In the genomic region with DNA sequence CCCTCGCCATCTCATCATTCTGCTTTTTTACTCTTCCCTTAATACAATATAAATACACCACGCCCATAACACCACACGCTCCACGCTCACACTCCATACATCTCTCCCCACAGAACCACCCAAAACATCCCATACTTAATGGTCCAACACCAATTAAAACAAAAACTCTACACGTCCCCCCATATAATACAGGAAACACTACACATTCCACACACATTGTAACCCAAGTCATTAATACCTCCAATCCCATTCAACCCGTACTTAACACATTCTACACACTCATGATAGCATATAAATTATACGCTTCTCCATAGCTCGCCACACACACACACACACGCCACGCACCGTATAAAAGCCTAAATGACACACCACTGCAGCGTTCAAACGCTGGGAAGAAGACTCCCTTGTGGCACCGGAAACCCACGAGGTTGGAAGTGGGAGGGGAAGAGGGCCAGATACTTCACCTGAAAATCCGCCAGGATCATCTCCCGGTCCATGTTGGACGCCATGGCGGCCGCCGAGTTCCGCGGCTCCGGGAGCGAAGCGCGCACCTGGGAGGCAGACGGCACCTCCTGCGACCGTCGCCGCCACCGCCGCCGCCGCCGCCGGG, we compare ENCODE assay signal across 8 cellular contexts. TPM values are rescaled to one million over a fixed set of nuclear protein-coding genes. Genes with fewer than 3 reads are reported as not detected.
DNase-seq lines count a peak whose midpoint lies in the region; ATAC-seq, FAIRE-seq and TF ChIP-seq lines count a peak whose summit lies in the region.

No MANE protein-coding gene starts in this region.

- peak; percentile 69 for DNase-seq in NCI-H82 (lab: John Stamatoyannopoulos, UW)
- no peak for DNase-seq in NCI-H82 treated with DMSO at 0.1 percent for 48 hours (lab: John Stamatoyannopoulos, UW; ENCODE audit: unreplicated experiment)
- DNase-seq in HCT116 (ENCODE audit: low read depth, low spot score), result no peak
- no peak for DNase-seq in OCI-LY7 (ENCODE audit: low spot score)
- DNase-seq in bronchial epithelial cell (ENCODE audit: low read depth), result peak; percentile 46
- DNase-seq in right lobe of liver, result peak in 1 of 3 donors; percentile 59

- H3K4me2 ChIP-seq in HCT116 (ENCODE audit: low read length) (peak overlapping the region; percentile 97), OCI-LY7 (ENCODE audit: low read length) (peak overlapping the region; percentile 91)

- CTCF ChIA-PET in HCT116 (lab: Charles Lee) (no interaction called here), OCI-LY7 (lab: Charles Lee; ENCODE audit: unreplicated experiment) (no interaction called here)

- TF ChIP-seq CTCF in HCT116 (IDR thresholded peaks at IDR 0.05 in 2 of 3, conservative IDR thresholded peaks at IDR 0.05 in 1 of 3; ENCODE audit: borderline replicate concordance in 1 of 3, insufficient read depth in 1 of 3, low read depth in 2 of 3, low read length in 2 of 3) (no peak), OCI-LY7 (conservative IDR thresholded peaks at IDR 0.05; ENCODE audit: low read length) (no peak), bronchial epithelial cell (IDR thresholded peaks at IDR 0.05; ENCODE audit: insufficient read depth, low read length, severe bottlenecking) (no peak), right lobe of liver (IDR thresholded peaks at IDR 0.05) (no peak)

- H2AFZ ChIP-seq in HCT116 (ENCODE audit: low read depth, low read length, poor library complexity, severe bottlenecking) (no peak overlapping the region), OCI-LY7 (ENCODE audit: low read length) (peak overlapping the region; percentile 54; the same call in 1 of the 2 replicates)

- WGBS in right lobe of liver (ENCODE audit: insufficient coverage, low coverage, low lambda C conversion rate, missing lambda C conversion rate), result 0% methylated on average over 16 of the region's 38 CpGs
- 1% methylated on average over 38 of the region's 38 CpGs for WGBS in thymus

- H3K4me3 ChIP-seq in HCT116 (replicated peaks in 1 of 2; ENCODE audit: low read depth in 1 of 2, low read length in 2 of 2) (peak overlapping the region; percentile 87 to 95), OCI-LY7 (ENCODE audit: low read depth, low read length, poor library complexity, severe bottlenecking) (peak overlapping the region; percentile 88), bronchial epithelial cell (ENCODE audit: low read depth, low read length) (peak overlapping the region; percentile 61), right lobe of liver (peak overlapping the region; percentile 71 to 78 (median 75)), thymus (ENCODE audit: low read length) (peak overlapping the region; percentile 92)

- H3K4me1 ChIP-seq in HCT116 (ENCODE audit: control insufficient read depth in 1 of 2, insufficient read depth in 2 of 2, low read length in 2 of 2) (peaks cover 11 to 15% of the 10 kb centered on the region in 2 experiments; a peak in 2 of 4 replicates), OCI-LY7 (ENCODE audit: insufficient read depth, low read length, poor library complexity, severe bottlenecking) (peaks cover 30% of the 10 kb centered on the region), right lobe of liver (peaks cover 0 to 14% (median 5%) of the 10 kb centered on the region in 4 donors), thymus (ENCODE audit: control insufficient read depth, insufficient read depth, low read length) (peaks cover 8% of the 10 kb centered on the region)

- peak; percentile 44 for ATAC-seq in HCT116
- ATAC-seq in right lobe of liver, result peak; percentile 1 to 23 (median 10)
- no peak for ATAC-seq in GM19452 (IDR thresholded peaks at IDR 0.05; ENCODE audit: unreplicated experiment)

- H4K20me1 ChIP-seq in HCT116 (ENCODE audit: insufficient read depth) (0 out of 2 replicates have a peak, but pooled peaks cover 4% of the 10 kb centered on the region), OCI-LY7 (ENCODE audit: insufficient read depth, low read length) (peaks cover 12% of the 10 kb centered on the region; the same call in 1 of the 2 replicates)

- POLR2A ChIA-PET in HCT116 (lab: Charles Lee), result no interaction called here
- POLR2A ChIA-PET in OCI-LY7 (lab: Charles Lee), result interaction anchor here (0.6 to 1.6 kb wide), 6 partner anchors 10 to 469 kb away, joined by 3 to 8 read pairs (median 3); partner anchors contain the start of gene CDKN2C

- H3K36me3 ChIP-seq in HCT116 (ENCODE audit: control insufficient read depth in 1 of 2, insufficient read depth in 2 of 2, low read length in 2 of 2) (no peaks in the 10 kb centered on the region; a peak in 1 of 4 replicates), OCI-LY7 (ENCODE audit: insufficient read depth, low read length) (peaks cover 30% of the 10 kb centered on the region), bronchial epithelial cell (ENCODE audit: control insufficient read depth, insufficient read depth, low read length) (no peaks in the 10 kb centered on the region), right lobe of liver (no peaks in the 10 kb centered on the region), thymus (ENCODE audit: control insufficient read depth, insufficient read depth) (peaks cover 3% of the 10 kb centered on the region)

- RAD21 ChIA-PET in HCT116 (lab: Charles Lee; ENCODE audit: low non-redundant PET in 1 of 2, low total read pairs in 2 of 2, uncharacterized antibody in 2 of 2, unreplicated experiment in 2 of 2), result interaction anchor here in 1 of 2 experiments (0.8 kb wide), 1 partner anchor 9 kb away, joined by 3 read pairs; no protein-coding TSS in a partner anchor

- no peak for FAIRE-seq in bronchial epithelial cell (lab: Jason Lieb, UNC)

- TF ChIP-seq POLR2A in HCT116 (IDR thresholded peaks at IDR 0.05; ENCODE audit: borderline replicate concordance, extremely low read depth, insufficient read depth, insufficient read length) (no peak), right lobe of liver (IDR thresholded peaks at IDR 0.05) (no peak)

- H3K27me3 ChIP-seq in HCT116 (ENCODE audit: insufficient read depth, low read length), result no peaks in the 10 kb centered on the region
- H3K27me3 ChIP-seq in bronchial epithelial cell (ENCODE audit: control insufficient read depth, insufficient read depth, low read length), result no peaks in the 10 kb centered on the region
- H3K27me3 ChIP-seq in right lobe of liver, result no peaks in the 10 kb centered on the region
- no peaks in the 10 kb centered on the region for H3K27me3 ChIP-seq in thymus (ENCODE audit: control insufficient read depth, insufficient read depth)

- no peak for TF ChIP-seq RAD21 in HCT116 (IDR thresholded peaks at IDR 0.05; ENCODE audit: low read depth)

- intact Hi-C loops in HCT116 (cut with micrococcal nuclease), result no loop called here
- intact Hi-C loops in OCI-LY7 (cut with micrococcal nuclease; ENCODE audit: unreplicated experiment), result no loop called here
- intact Hi-C loops in right lobe of liver (cut with DNase I), result no loop called here

- H3K27ac ChIP-seq in HCT116 (ENCODE audit: low read depth, low read length) (peak overlapping the region; percentile 88), OCI-LY7 (ENCODE audit: low read depth, low read length, poor library complexity, severe bottlenecking) (peak overlapping the region; percentile 70), right lobe of liver (peak overlapping the region in 2 of 3 donors; percentile 52 to 81), thymus (ENCODE audit: low read depth) (peak overlapping the region; percentile 95)

- H3K79me2 ChIP-seq in HCT116 (ENCODE audit: insufficient read depth, low read length) (peaks cover 52% of the 10 kb centered on the region), OCI-LY7 (ENCODE audit: insufficient read depth, low read depth, low read length) (peaks cover 52% of the 10 kb centered on the region)

- BruUV-seq in HCT116 (replicated peaks; lab: Mats Ljungman, UMichigan) (no TSS peak), OCI-LY7 (replicated peaks; lab: Mats Ljungman, UMichigan) (no TSS peak)

- H3K9me2 ChIP-seq in HCT116 (ENCODE audit: insufficient read depth), result no peaks in the 10 kb centered on the region
- no peaks in the 10 kb centered on the region for H3K9me2 ChIP-seq in OCI-LY7 (ENCODE audit: insufficient read depth, low read length)

- peak overlapping the region; percentile 84 for H3K9ac ChIP-seq in HCT116 (ENCODE audit: low read length)

- H3K9me3 ChIP-seq in HCT116 (ENCODE audit: control insufficient read depth in 1 of 2, insufficient read depth in 1 of 2, low read depth in 1 of 2, low read length in 2 of 2), result no peaks in the 10 kb centered on the region
- no peaks in the 10 kb centered on the region for H3K9me3 ChIP-seq in OCI-LY7 (ENCODE audit: low read length)
- no peaks in the 10 kb centered on the region for H3K9me3 ChIP-seq in right lobe of liver
- H3K9me3 ChIP-seq in thymus (ENCODE audit: control insufficient read depth), result no peaks in the 10 kb centered on the region

RNA-seq across cellular contexts. Expression of gene FAF1, which starts 0.7 kb away (rescaled TPM):
- 73.2 TPM for total RNA-seq in HCT116 (2021; ENCODE audit: unreplicated experiment)
- polyA plus RNA-seq in HCT116 (2012), result 54.9 and 67.3 TPM in 2 replicates
- total RNA-seq in OCI-LY7 (2014; rRNA removed; shearing (Covaris generic)), result 42.3 and 57.5 TPM in 2 replicates
- total RNA-seq in OCI-LY7 (2022), result 113 and 114 TPM in 2 replicates
- total RNA-seq in bronchial epithelial cell, result 44.5 and 52.7 TPM in 2 replicates
- total RNA-seq in right lobe of liver, result 10 to 100 TPM; 24.1 to 32.4 (median 31.6) TPM
- polyA plus RNA-seq in thymus, result 39.1 TPM

RNA-seq across cellular contexts. Expression of gene CDKN2C, which starts 10.6 kb away (rescaled TPM):
- total RNA-seq in HCT116 (2021; ENCODE audit: unreplicated experiment) (9.4 TPM), OCI-LY7 (2022) (71.0 and 81.2 TPM in 2 replicates), bronchial epithelial cell (0.79 and 1.0 TPM in 2 replicates), right lobe of liver (1 to 10 TPM; 1.2 to 6.7 (median 3.1) TPM)
- polyA plus RNA-seq in HCT116 (2012), result 5.2 and 8.0 TPM in 2 replicates
- total RNA-seq in OCI-LY7 (2014; rRNA removed; shearing (Covaris generic)), result 46.6 and 55.6 TPM in 2 replicates
- 24.2 TPM for polyA plus RNA-seq in thymus

Comparison
In these comparisons a context has a peak if more than half of its experiments do, and no peak if none do; other contexts are left out.
1. DNase-seq: peak in NCI-H82 (single experiment) and bronchial epithelial cell (single experiment); none in NCI-H82 treated with DMSO at 0.1 percent for 48 hours (single experiment), HCT116 (single experiment) and OCI-LY7 (single experiment).
2. Peak in every context shown above with its lines, with median percentiles within 50 percentile points of each other: H3K27ac ChIP-seq and H3K4me3 ChIP-seq.